1 cellular context compared by ENCODE assay signal in genomic region chr9:91060520-91061343, GRCh38.
A peak's percentile ranks its signal among the peaks of the same experiment; 100 is the strongest.
TF ChIP-seq lines count a peak whose summit lies in the region.

No MANE protein-coding gene starts in this region.

TF ChIP-seq in HepG2, 621 proteins besides CTCF, POLR2A, EP300 and RAD21 (continued from another document and continues in another):
- TF ChIP-seq ZFP91 (CRISPR knock-in tag; IDR thresholded peaks at IDR 0.05; ENCODE audit: borderline replicate concordance) (no peak), TERF1 (CRISPR knock-in tag; IDR thresholded peaks at IDR 0.05) (no peak), HMGXB4 (CRISPR knock-in tag; IDR thresholded peaks at IDR 0.05; ENCODE audit: borderline replicate concordance in 1 of 2, low read depth in 1 of 2) (peak in 1 of 2 experiments; percentile 35; a peak in 1 of 4 replicates), ZNF335 (CRISPR knock-in tag; IDR thresholded peaks at IDR 0.05) (no peak), ZNF484 (CRISPR knock-in tag; IDR thresholded peaks at IDR 0.05; ENCODE audit: borderline replicate concordance, low read depth) (no peak), ZNF20 (CRISPR knock-in tag; IDR thresholded peaks at IDR 0.05) (no peak), IKZF5 (CRISPR knock-in tag; IDR thresholded peaks at IDR 0.05) (peak; percentile 34; the same call in 1 of the 2 replicates), ZNF563 (CRISPR knock-in tag; IDR thresholded peaks at IDR 0.05) (no peak), ZNF7 (CRISPR knock-in tag; IDR thresholded peaks at IDR 0.05) (no peak), ARID2 (CRISPR knock-in tag; IDR thresholded peaks at IDR 0.05; ENCODE audit: borderline replicate concordance) (no peak), HNRNPUL1 (IDR thresholded peaks at IDR 0.05; ENCODE audit: low read depth, low read length) (no peak), ZNF260 (CRISPR knock-in tag; IDR thresholded peaks at IDR 0.05; ENCODE audit: borderline replicate concordance, low read depth) (no peak), FOXO1 (CRISPR knock-in tag; IDR thresholded peaks at IDR 0.05) (peak; percentile 42; the same call in 1 of the 2 replicates), PCBP1 (IDR thresholded peaks at IDR 0.05; ENCODE audit: borderline replicate concordance, low read depth, low read length) (no peak), ZNF407 (CRISPR knock-in tag; IDR thresholded peaks at IDR 0.05; ENCODE audit: not compliant biosample characterization) (no peak), TAF15 (IDR thresholded peaks at IDR 0.05; ENCODE audit: low read depth, low read length, poor library complexity, severe bottlenecking) (no peak), MIER2 (CRISPR knock-in tag; IDR thresholded peaks at IDR 0.05) (no peak), RXRB (CRISPR knock-in tag; IDR thresholded peaks at IDR 0.05; ENCODE audit: borderline replicate concordance) (peak; percentile 77), NONO (IDR thresholded peaks at IDR 0.05) (no peak), NONO (CRISPR knock-in tag; conservative IDR thresholded peaks at IDR 0.05) (no peak), TOE1 (CRISPR knock-in tag; IDR thresholded peaks at IDR 0.05) (no peak), MYNN (CRISPR knock-in tag; IDR thresholded peaks at IDR 0.05; ENCODE audit: low read depth) (no peak), TFDP2 (CRISPR knock-in tag; IDR thresholded peaks at IDR 0.05) (no peak), KMT2A (CRISPR knock-in tag; IDR thresholded peaks at IDR 0.05) (no peak), THAP8 (CRISPR knock-in tag; IDR thresholded peaks at IDR 0.05; ENCODE audit: borderline replicate concordance) (no peak), ZNF710 (CRISPR knock-in tag; IDR thresholded peaks at IDR 0.05; ENCODE audit: borderline replicate concordance) (no peak), NR2F2 (IDR thresholded peaks at IDR 0.05; ENCODE audit: borderline replicate concordance, low read depth) (0 out of 2 replicates have a peak, but pooled peaks have one; percentile 29), SMAD9 (CRISPR knock-in tag; IDR thresholded peaks at IDR 0.05) (no peak), ZNF772 (CRISPR knock-in tag; IDR thresholded peaks at IDR 0.05) (peak; percentile 69; the same call in 1 of the 2 replicates), HOXD1 (CRISPR knock-in tag; IDR thresholded peaks at IDR 0.05) (no peak), BRCA1 (CRISPR knock-in tag; IDR thresholded peaks at IDR 0.05) (no peak), FOXP4 (CRISPR knock-in tag; IDR thresholded peaks at IDR 0.05) (peak; percentile 93), SP140L (CRISPR knock-in tag; IDR thresholded peaks at IDR 0.05; ENCODE audit: borderline replicate concordance) (no peak), ZNF629 (CRISPR knock-in tag; conservative IDR thresholded peaks at IDR 0.05) (no peak), STAT6 (CRISPR knock-in tag; IDR thresholded peaks at IDR 0.05; ENCODE audit: borderline replicate concordance) (no peak), GABPB1 (CRISPR knock-in tag; IDR thresholded peaks at IDR 0.05) (no peak)
